Comparison of ENCODE assay signal across 26 cellular contexts in genomic region chr11:32935462-32936029, GRCh38. TPM values are rescaled to one million over a fixed set of nuclear protein-coding genes. Genes with fewer than 3 reads are reported as not detected.
DNase-seq lines count a peak whose midpoint lies in the region; ATAC-seq and TF ChIP-seq lines count a peak whose summit lies in the region.
"Had no signal": no experiment of that assay in that cellular context is flagged by ENCODE, and none has a peak within 500 bp of the region (broad histone marks: within the 10 kb centered on the region; RNA-seq: fewer than 3 reads in every experiment).

No MANE protein-coding gene starts in this region.

- H2AFZ ChIP-seq in SK-N-SH (ENCODE audit: low read depth) (no peak overlapping the region), OCI-LY7 (ENCODE audit: low read length) (no peak overlapping the region)
- H2AFZ ChIP-seq: hepatocyte had no signal

- H3K27me3 ChIP-seq in SK-N-SH (ENCODE audit: insufficient read depth) (no peaks in the 10 kb centered on the region), upper lobe of left lung (no peaks in the 10 kb centered on the region)
- H3K27me3 ChIP-seq: body of pancreas, esophagus muscularis mucosa, gastrocnemius medialis, hepatocyte, testis had no signal

- H3F3A ChIP-seq in SK-N-SH (replicated peaks; ENCODE audit: insufficient read depth): peaks cover 5% of the 10 kb centered on the region

- H3K9me2 ChIP-seq in SK-N-SH (no peaks in the 10 kb centered on the region), OCI-LY7 (ENCODE audit: insufficient read depth, low read length) (no peaks in the 10 kb centered on the region)

- H3K27ac ChIP-seq in SK-N-SH (ENCODE audit: low read depth in 2 of 2, low read length in 1 of 2) (no peak overlapping the region), OCI-LY7 (ENCODE audit: low read depth, low read length, poor library complexity, severe bottlenecking) (no peak overlapping the region), upper lobe of left lung (no peak overlapping the region)
- H3K27ac ChIP-seq: body of pancreas, esophagus muscularis mucosa, gastrocnemius medialis, testis, VCaP had no signal

- no peak for DNase-seq in SK-N-SH
- DNase-seq in Jurkat, Clone E6-1 (ENCODE audit: low read depth, low spot score): peak; percentile 16
- peak; percentile 24 for DNase-seq in OCI-LY7 (ENCODE audit: low spot score)
- peak; percentile 5 for DNase-seq in fibroblast of the aortic adventitia (ENCODE audit: low read depth)
- no peak for DNase-seq in upper lobe of left lung
- no peak for DNase-seq in NCI-H526 (lab: John Stamatoyannopoulos, UW)
- DNase-seq: ACHN; activated CD4-positive, alpha-beta T cell treated with anti-CD3 and anti-CD28 coated beads for 36 hours; activated CD8-positive, alpha-beta T cell treated with anti-CD3 and anti-CD28 coated beads, Interleukin-2, amount 10 ng/mL, durations not matched to agents 7 days and 5 days; activated naive CD4-positive, alpha-beta T cell treated with anti-CD3 and anti-CD28 coated beads, Interleukin-2, amount 10 ng/mL, durations not matched to agents 7 days and 5 days; body of pancreas; gastrocnemius medialis; NCI-H1417 treated with DMSO at 0.1 percent for 48 hours; NCI-H2029 treated with DMSO at 0.1 percent for 48 hours; NCI-H226; NCI-H774; stimulated activated CD8-positive, alpha-beta memory T cell treated with anti-CD3 and anti-CD28 coated beads, Interleukin-4, amount 100 ng/mL, for 48 hours; testis had no signal

- intact Hi-C loops in OCI-LY7 (cut with micrococcal nuclease; ENCODE audit: unreplicated experiment): no loop called here

- no peak overlapping the region for H3K4me2 ChIP-seq in SK-N-SH
- no peak overlapping the region for H3K4me2 ChIP-seq in OCI-LY7 (ENCODE audit: low read length)
- H3K4me2 ChIP-seq: hepatocyte had no signal

- H3K9ac ChIP-seq in SK-N-SH: no peak overlapping the region

- POLR2A ChIA-PET in SK-N-SH (lab: Yijun Ruan, JAX) (interaction anchor here (0.7 kb wide), 1 partner anchor 74 kb away, joined by 3 read pairs; no protein-coding TSS in a partner anchor), OCI-LY7 (lab: Charles Lee) (interaction anchor here (0.6 to 2.0 kb wide), 4 partner anchors 16 to 664 kb away, joined by 3 to 4 read pairs (median 4); no protein-coding TSS in a partner anchor)

- TF ChIP-seq RAD21 in SK-N-SH (IDR thresholded peaks at IDR 0.05; ENCODE audit: low read length): no peak

- H3K9me3 ChIP-seq in SK-N-SH: no peaks in the 10 kb centered on the region
- no peaks in the 10 kb centered on the region for H3K9me3 ChIP-seq in OCI-LY7 (ENCODE audit: low read length)
- H3K9me3 ChIP-seq in upper lobe of left lung: no peaks in the 10 kb centered on the region
- H3K9me3 ChIP-seq: body of pancreas, esophagus muscularis mucosa, gastrocnemius medialis, testis had no signal

- TF ChIP-seq POLR2A in upper lobe of left lung (IDR thresholded peaks at IDR 0.05): no peak

- H3K4me1 ChIP-seq in SK-N-SH (ENCODE audit: control insufficient read depth in 1 of 2, insufficient read depth in 2 of 2, low read depth in 1 of 2, low read length in 1 of 2) (no peaks in the 10 kb centered on the region; a peak in 1 of 4 replicates), OCI-LY7 (ENCODE audit: insufficient read depth, low read length, poor library complexity, severe bottlenecking) (no peaks in the 10 kb centered on the region), upper lobe of left lung (peaks cover 0 to 5% (median 0%) of the 10 kb centered on the region in 4 donors)
- H3K4me1 ChIP-seq: body of pancreas, gastrocnemius medialis, testis had no signal

- no peak for ATAC-seq in SK-N-SH treated with all-trans-retinoic acid at 6 μM for 48 hours
- ATAC-seq in upper lobe of left lung (ENCODE audit: low FRiP score in 2 of 2): no peak
- ATAC-seq: activated CD4-positive, alpha-beta T cell treated with anti-CD3 and anti-CD28 coated beads for 36 hours; activated CD8-positive, alpha-beta T cell treated with anti-CD3 and anti-CD28 coated beads, Interleukin-2, amount 10 ng/mL, durations not matched to agents 7 days and 5 days; body of pancreas; gastrocnemius medialis; HCT116; naive thymus-derived CD8-positive, alpha-beta T cell; sciatic nerve had no signal

- no TSS peak for BruUV-seq in OCI-LY7 (replicated peaks; lab: Mats Ljungman, UMichigan)

- H3K4me3 ChIP-seq in SK-N-SH (ENCODE audit: low read depth in 2 of 2, low read length in 1 of 2) (no peak overlapping the region), OCI-LY7 (ENCODE audit: low read depth, low read length, poor library complexity, severe bottlenecking) (no peak overlapping the region), fibroblast of the aortic adventitia (ENCODE audit: low read depth, low read length) (no peak overlapping the region), upper lobe of left lung (no peak overlapping the region)
- no peak overlapping the region for H3K4me3 ChIP-seq in Jurkat, Clone E6-1 (ENCODE audit: low read length)
- H3K4me3 ChIP-seq: body of pancreas, esophagus muscularis mucosa, gastrocnemius medialis, hepatocyte, lung, testis had no signal

- H3K79me2 ChIP-seq in SK-N-SH (ENCODE audit: insufficient read depth) (peaks cover 51% of the 10 kb centered on the region), OCI-LY7 (ENCODE audit: insufficient read depth, low read depth, low read length) (peaks cover 14% of the 10 kb centered on the region; the same call in 1 of the 2 replicates)

- H3K36me3 ChIP-seq in SK-N-SH (replicated peaks in 1 of 2; ENCODE audit: control insufficient read depth in 1 of 2, insufficient read depth in 2 of 2, low read length in 1 of 2) (peaks cover 57 to 71% of the 10 kb centered on the region in 2 experiments), OCI-LY7 (ENCODE audit: insufficient read depth, low read length) (peaks cover 99% of the 10 kb centered on the region), upper lobe of left lung (peaks cover 13 to 48% (median 20%) of the 10 kb centered on the region in 4 donors)

- TF ChIP-seq CTCF in SK-N-SH (IDR thresholded peaks at IDR 0.05) (no peak), OCI-LY7 (conservative IDR thresholded peaks at IDR 0.05; ENCODE audit: low read length) (no peak), fibroblast of the aortic adventitia (IDR thresholded peaks at IDR 0.05; ENCODE audit: insufficient read depth, low read length) (no peak), upper lobe of left lung (IDR thresholded peaks at IDR 0.05) (no peak)

- CTCF ChIA-PET in SK-N-SH (lab: Yijun Ruan, JAX) (interaction anchor here (0.6 to 2.0 kb wide), 3 partner anchors 130 to 461 kb away, joined by 3 to 6 read pairs (median 3); no protein-coding TSS in a partner anchor), OCI-LY7 (lab: Charles Lee; ENCODE audit: unreplicated experiment) (no interaction called here)

- no peaks in the 10 kb centered on the region for H4K20me1 ChIP-seq in SK-N-SH (ENCODE audit: insufficient read depth)
- no peaks in the 10 kb centered on the region for H4K20me1 ChIP-seq in OCI-LY7 (ENCODE audit: insufficient read depth, low read length)

- no peak for TF ChIP-seq EP300 in SK-N-SH (IDR thresholded peaks at IDR 0.05; ENCODE audit: borderline replicate concordance in 1 of 2, low read depth in 1 of 2, low read length in 1 of 2)
- TF ChIP-seq EP300 in upper lobe of left lung (IDR thresholded peaks at IDR 0.05): no peak

TF ChIP-seq in SK-N-SH, 30 proteins besides CTCF, POLR2A, EP300 and RAD21:
- peak; percentile 33; the same call in 1 of the 2 replicates for TF ChIP-seq NFIC (IDR thresholded peaks at IDR 0.05; ENCODE audit: borderline replicate concordance)
- TF ChIP-seq YY1 (IDR thresholded peaks at IDR 0.05; ENCODE audit: low read depth): no peak
TF ChIP-seq in SK-N-SH: peak in this region for 1.

TF ChIP-seq in SK-N-SH treated with all-trans-retinoic acid at 6 μM for 48 hours, 23 proteins besides CTCF, POLR2A, EP300 and RAD21 (continues in another document):
- TF ChIP-seq ZNF70 (CRISPR knock-in tag; IDR thresholded peaks at IDR 0.05): no peak
- no peak for TF ChIP-seq ZC3H10 (CRISPR knock-in tag; IDR thresholded peaks at IDR 0.05)
- TF ChIP-seq CSDC2 (CRISPR knock-in tag; IDR thresholded peaks at IDR 0.05): no peak
- no peak for TF ChIP-seq PATZ1 (CRISPR knock-in tag; IDR thresholded peaks at IDR 0.05; ENCODE audit: borderline replicate concordance)
- no peak for TF ChIP-seq ARNTL (CRISPR knock-in tag; IDR thresholded peaks at IDR 0.05; ENCODE audit: borderline replicate concordance, low read depth)
- no peak for TF ChIP-seq ISL1 (CRISPR knock-in tag; IDR thresholded peaks at IDR 0.05)
- TF ChIP-seq ESRRG (CRISPR knock-in tag; IDR thresholded peaks at IDR 0.05): no peak
- TF ChIP-seq ZFP3 (CRISPR knock-in tag; IDR thresholded peaks at IDR 0.05): no peak
- no peak for TF ChIP-seq TCF4 (CRISPR knock-in tag; IDR thresholded peaks at IDR 0.05; ENCODE audit: borderline replicate concordance)
- TF ChIP-seq BACH2 (CRISPR knock-in tag; IDR thresholded peaks at IDR 0.05; ENCODE audit: borderline replicate concordance): no peak
- TF ChIP-seq TOX (CRISPR knock-in tag; IDR thresholded peaks at IDR 0.05; ENCODE audit: borderline replicate concordance): no peak
- TF ChIP-seq RARB (CRISPR knock-in tag; IDR thresholded peaks at IDR 0.05): no peak
- no peak for TF ChIP-seq ZNF8 (CRISPR knock-in tag; IDR thresholded peaks at IDR 0.05)
- no peak for TF ChIP-seq SNAI2 (CRISPR knock-in tag; IDR thresholded peaks at IDR 0.05)

RNA-seq across cellular contexts. Expression of gene QSER1, which starts 42.9 kb away (rescaled TPM):
- polyA plus RNA-seq in SK-N-SH (2012; rRNA removed): 4.2 and 4.4 TPM in 2 replicates
- 7.3 TPM in 2 replicates for polyA plus RNA-seq in SK-N-SH (2012; cell fraction: cytosol; rRNA removed)
- 6.0 and 12.1 TPM in 2 replicates for polyA plus RNA-seq in SK-N-SH (2012; cell fraction: nucleus; rRNA removed)
- 9.9 TPM for polyA plus RNA-seq in Jurkat, Clone E6-1 (2012; ENCODE audit: insufficient read depth, insufficient read length)
- 30.6 and 32.3 TPM in 2 replicates for total RNA-seq in OCI-LY7 (2014; rRNA removed; shearing (Covaris generic))
- total RNA-seq in OCI-LY7 (2022) (46.3 and 52.5 TPM in 2 replicates), fibroblast of the aortic adventitia (ENCODE audit: low replicate concordance) (18.8 and 38.1 TPM in 2 replicates), upper lobe of left lung (10 to 100 TPM; 17.5 to 53.0 (median 23.1) TPM)

Comparison
In these comparisons a context has a peak if more than half of its experiments do, and no peak if none do; other contexts are left out.
1. DNase-seq: peak in Jurkat, Clone E6-1 (single experiment), OCI-LY7 (single experiment) and fibroblast of the aortic adventitia (single experiment); none in SK-N-SH (single experiment), upper lobe of left lung (0 of 2) and NCI-H526 (0 of 2).